Comparison of ENCODE assay signal across 9 cellular contexts in the genomic region with DNA sequence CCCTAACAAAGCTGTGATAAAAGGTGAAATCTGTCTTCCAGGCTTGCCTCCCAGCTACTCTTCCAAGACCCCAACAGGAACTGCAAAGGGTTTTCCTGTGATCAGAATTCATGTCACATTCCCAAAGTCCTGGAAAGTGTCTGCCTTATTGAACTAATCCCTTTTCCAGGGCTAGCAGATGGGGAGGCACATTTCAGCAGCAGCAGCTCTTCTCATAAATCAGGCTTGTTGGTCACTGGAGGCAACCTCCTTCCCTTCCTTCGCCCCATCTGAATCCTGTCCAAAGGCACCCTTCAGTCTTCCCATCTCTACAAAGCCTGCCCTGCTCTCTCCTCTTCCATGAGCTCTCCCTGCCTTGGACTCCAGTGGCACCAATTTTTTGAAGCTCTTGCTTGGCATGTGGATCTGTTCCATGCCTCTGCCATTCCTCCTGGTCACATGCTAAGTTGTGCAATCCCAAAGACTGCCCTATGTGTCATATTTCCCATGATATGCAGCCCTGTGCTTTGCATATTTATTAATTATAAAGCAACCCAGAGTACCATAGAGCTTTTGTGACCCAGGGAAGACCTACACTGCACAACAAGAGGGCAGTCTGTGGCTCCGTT.
DNase-seq lines count a peak whose midpoint lies in the region; ATAC-seq, FAIRE-seq and TF ChIP-seq lines count a peak whose summit lies in the region.
"Had no signal": no experiment of that assay in that cellular context is flagged by ENCODE, and none has a peak within 500 bp of the region (broad histone marks: within the 10 kb centered on the region; RNA-seq: fewer than 3 reads in every experiment).

No MANE protein-coding gene starts in this region.

- H3K9ac ChIP-seq in mammary epithelial cell (ENCODE audit: insufficient read depth, low read length): no peak overlapping the region

- no peak overlapping the region for H3K4me2 ChIP-seq in mammary epithelial cell (ENCODE audit: insufficient read depth, low read depth, low read length)

- H3K36me3 ChIP-seq in mammary epithelial cell (ENCODE audit: insufficient read depth, low read length) (peaks cover 4% of the 10 kb centered on the region), left lung (no peaks in the 10 kb centered on the region)

- H3K27ac ChIP-seq in mammary epithelial cell (ENCODE audit: insufficient read depth, low read depth, low read length) (no peak overlapping the region), left lung (peak overlapping the region; percentile 55 to 75)

- dilution Hi-C loops in mammary epithelial cell (cut with HindIII; ENCODE audit: low sequenced_read_pairs): no loop called here

- H2AFZ ChIP-seq in mammary epithelial cell (ENCODE audit: low read depth, low read length): no peak overlapping the region

- H3K79me2 ChIP-seq in mammary epithelial cell (ENCODE audit: insufficient read depth, low read length): no peaks in the 10 kb centered on the region

- DNase-seq in M059J (ENCODE audit: low read depth): peak; percentile 60
- DNase-seq in mammary epithelial cell: peak; percentile 38
- DNase-seq in left lung: no peak
- peak; percentile 13 for DNase-seq in urothelium cell line (ENCODE audit: low spot score)
- DNase-seq in NCI-H2107 treated with DMSO at 0.1 percent for 48 hours (lab: John Stamatoyannopoulos, UW; ENCODE audit: unreplicated experiment): no peak
- no peak for DNase-seq in activated CD4-positive, CD25-positive, alpha-beta regulatory T cell (lab: John Stamatoyannopoulos, UW)
- DNase-seq: activated CD4-positive, CD25-positive, alpha-beta regulatory T cell treated with anti-CD3 and anti-CD28 coated beads, Interleukin-2, amount 50 U/mL, for 72 hours; NCI-H2081 treated with DMSO at 0.1 percent for 48 hours had no signal

- FAIRE-seq in urothelium cell line (lab: Jason Lieb, UNC): no peak

- H3K4me3 ChIP-seq in mammary epithelial cell (replicated peaks in 1 of 3; ENCODE audit: insufficient read depth in 1 of 3, low read depth in 2 of 3, low read length in 3 of 3) (no peak overlapping the region), left lung (no peak overlapping the region)

- peaks cover 9% of the 10 kb centered on the region for H3K4me1 ChIP-seq in mammary epithelial cell (ENCODE audit: insufficient read depth, low read length)
- peaks cover 0 to 39% of the 10 kb centered on the region in 2 donors for H3K4me1 ChIP-seq in left lung

- H3K27me3 ChIP-seq in mammary epithelial cell (ENCODE audit: insufficient read depth, low read length) (no peaks in the 10 kb centered on the region), left lung (no peaks in the 10 kb centered on the region)

- WGBS in mammary epithelial cell (ENCODE audit: low coverage, missing lambda C conversion rate): 100% methylated on average over 2 of the region's 2 CpGs

- no peaks in the 10 kb centered on the region for H4K20me1 ChIP-seq in mammary epithelial cell (ENCODE audit: insufficient read depth, low read length)

- H3K9me3 ChIP-seq in mammary epithelial cell (replicated peaks; ENCODE audit: insufficient read depth, low read length) (no peaks in the 10 kb centered on the region), left lung (no peaks in the 10 kb centered on the region)

- peak; percentile 47 for ATAC-seq in left lung
- no peak for ATAC-seq in HG03565 (IDR thresholded peaks at IDR 0.05; ENCODE audit: unreplicated experiment)

- CTCF ChIA-PET in mammary epithelial cell (lab: Charles Lee; ENCODE audit: low non-redundant PET): no interaction called here

- no TSS peak for BruUV-seq in mammary epithelial cell (replicated peaks; lab: Mats Ljungman, UMichigan)

- intact Hi-C loops in mammary epithelial cell (cut with micrococcal nuclease): no loop called here
- intact Hi-C loops in left lung (cut with DNase I): no loop called here

- in situ Hi-C loops in mammary epithelial cell (cut with MboI; ENCODE audit: low sequenced_read_pairs in 2 of 2): no loop called here

- TF ChIP-seq CTCF in mammary epithelial cell (conservative IDR thresholded peaks at IDR 0.05 in 1 of 2, IDR thresholded peaks at IDR 0.05 in 1 of 2; ENCODE audit: extremely low read depth in 1 of 2, insufficient read depth in 1 of 2, low read depth in 1 of 2, low read length in 2 of 2) (no peak), left lung (IDR thresholded peaks at IDR 0.05) (no peak)

Comparison
In these comparisons a context has a peak if more than half of its experiments do, and no peak if none do; other contexts are left out.
1. DNase-seq: peak in M059J (single experiment), mammary epithelial cell (single experiment) and urothelium cell line (single experiment); none in left lung (0 of 2), NCI-H2107 treated with DMSO at 0.1 percent for 48 hours (single experiment) and activated CD4-positive, CD25-positive, alpha-beta regulatory T cell (0 of 4).